ENCODE assay signal across 21 cellular contexts in genomic region chr10:48710647-48711046, GRCh38. TPM values are rescaled to one million over a fixed set of nuclear protein-coding genes. Genes with fewer than 3 reads are reported as not detected.
"Had no signal": no experiment of that assay in that cellular context is flagged by ENCODE, and none has a peak within 500 bp of the region (broad histone marks: within the 10 kb centered on the region; RNA-seq: fewer than 3 reads in every experiment).

No MANE protein-coding gene starts in this region.

- H3K36me3 ChIP-seq: colonic mucosa, left lung, pancreas, right lobe of liver, stomach had no signal

- H3K9me3 Mint-ChIP-seq: nephron had no signal

- H3K4me3 Mint-ChIP-seq: naive B cell, nephron had no signal

- H3K27ac Mint-ChIP-seq: nephron, progenitor cell of endocrine pancreas had no signal

- H3K27me3 Mint-ChIP-seq: naive B cell had no signal

- ATAC-seq: foreskin keratinocyte, left lung, pancreas, right lobe of liver had no signal

- DNase-seq: colonic mucosa; dermis blood vessel endothelial cell; erythroblast; foreskin keratinocyte; left lung; mesendoderm; naive B cell; occipital lobe; pancreas; right lobe of liver; spleen; stimulated activated CD4-positive, alpha-beta T cell treated with anti-CD3 and anti-CD28 coated beads, Interleukin-15, amount 100 ng/mL, for 24 hours; stimulated activated CD4-positive, alpha-beta T cell treated with anti-CD3 and anti-CD28 coated beads, Interleukin-1b, Interleukin-23, amount 100 ng/mL, for 48 hours; stimulated activated CD4-positive, alpha-beta T cell treated with anti-CD3 and anti-CD28 coated beads, Interleukin-4, amount 100 ng/mL, for 24 hours; stimulated activated naive CD4-positive, alpha-beta T cell; stomach; substantia nigra; trophoblast cell had no signal

- H3K4me3 ChIP-seq: colonic mucosa, left lung, lung, pancreas, right lobe of liver, spleen, stomach had no signal

- H3K9me3 ChIP-seq: colonic mucosa, pancreas, right lobe of liver had no signal

- H3K27ac ChIP-seq: colonic mucosa, foreskin keratinocyte, left lung, pancreas, right lobe of liver, spleen, stomach had no signal

- H3K4me1 ChIP-seq: colonic mucosa, foreskin keratinocyte, pancreas, right lobe of liver, stomach had no signal

- H3K4me1 Mint-ChIP-seq: nephron had no signal

- H3K27me3 ChIP-seq: colonic mucosa, left lung, pancreas, right lobe of liver, spleen, stomach had no signal

RNA-seq across cellular contexts. Expression of gene WDFY4, which starts 26.0 kb away (rescaled TPM):
- polyA plus RNA-seq: foreskin keratinocyte had no signal
